20 cellular contexts compared by ENCODE assay signal in genomic region chr2:13560322-13560721, GRCh38.
DNase-seq lines count a peak whose midpoint lies in the region; ATAC-seq lines count a peak whose summit lies in the region.
"Had no signal": no experiment of that assay in that cellular context is flagged by ENCODE, and none has a peak within 500 bp of the region (broad histone marks: within the 10 kb centered on the region; RNA-seq: fewer than 3 reads in every experiment).

No MANE protein-coding gene starts in this region.

- no peak for DNase-seq in GM19238 (ENCODE audit: insufficient read length, low spot score)
- DNase-seq in activated naive CD4-positive, alpha-beta T cell (lab: John Stamatoyannopoulos, UW) = no peak
- no peak for DNase-seq in T-helper 17 cell
- DNase-seq in activated CD4-positive, CD25-positive, alpha-beta regulatory T cell (lab: John Stamatoyannopoulos, UW) = no peak
- DNase-seq: activated CD4-positive, alpha-beta T cell treated with anti-CD3 and anti-CD28 coated beads for 48 hours; activated naive CD8-positive, alpha-beta T cell treated with anti-CD3 and anti-CD28 coated beads, Interleukin-2, amount 50 U/mL, for 24 hours; activated T-cell treated with anti-CD3 and anti-CD28 coated beads, Interleukin-2, amount 50 U/mL, for 1 hour; caudate nucleus; endodermal cell; foreskin fibroblast; NCI-H2081 treated with DMSO at 0.1 percent for 48 hours; NK-92 treated with Interleukin-12 subunit alpha and Interleukin-12 subunit beta, amount 100 ng/mL, for 24 hours; sigmoid colon; stimulated activated CD4-positive, alpha-beta T cell treated with anti-CD3 and anti-CD28 coated beads, Interleukin-4, amount 100 ng/mL, for 1 hour; thyroid gland had no signal

- no peaks in the 10 kb centered on the region for H3K27me3 Mint-ChIP-seq in T-helper 17 cell
- H3K27me3 Mint-ChIP-seq: activated naive CD8-positive, alpha-beta T cell treated with anti-CD3 and anti-CD28 coated beads, Interleukin-2, amount 50 U/mL, for 24 hours had no signal

- no peaks in the 10 kb centered on the region for H3K9me3 ChIP-seq in T-helper 17 cell (ENCODE audit: control insufficient read depth, low read length, poor library complexity, severe bottlenecking)
- H3K9me3 ChIP-seq: BLaER1, thyroid gland had no signal

- no peaks in the 10 kb centered on the region for H3K36me3 Mint-ChIP-seq in T-helper 17 cell (ENCODE audit: low read depth)
- H3K36me3 Mint-ChIP-seq: neural progenitor cell had no signal

- ATAC-seq in GM19324 (IDR thresholded peaks at IDR 0.05; ENCODE audit: low FRiP score, unreplicated experiment) (peak; percentile 63), GM21786 (IDR thresholded peaks at IDR 0.05; ENCODE audit: unreplicated experiment) (peak; percentile 73), HG03095 (IDR thresholded peaks at IDR 0.05; ENCODE audit: unreplicated experiment) (peak; percentile 76), T-helper 17 cell (no peak)
- ATAC-seq: activated naive CD8-positive, alpha-beta T cell treated with anti-CD3 and anti-CD28 coated beads, Interleukin-2, amount 50 U/mL, for 24 hours had no signal

- no peaks in the 10 kb centered on the region for H3K4me1 Mint-ChIP-seq in T-helper 17 cell
- H3K4me1 Mint-ChIP-seq: activated naive CD8-positive, alpha-beta T cell treated with anti-CD3 and anti-CD28 coated beads, Interleukin-2, amount 50 U/mL, for 24 hours; endodermal cell; neural progenitor cell had no signal

- no peak overlapping the region for H3K4me3 Mint-ChIP-seq in T-helper 17 cell
- H3K4me3 Mint-ChIP-seq: activated naive CD8-positive, alpha-beta T cell treated with anti-CD3 and anti-CD28 coated beads, Interleukin-2, amount 50 U/mL, for 24 hours; endodermal cell; neural progenitor cell had no signal

- H3K27ac Mint-ChIP-seq in T-helper 17 cell = no peak overlapping the region
- H3K27ac Mint-ChIP-seq: activated naive CD8-positive, alpha-beta T cell treated with anti-CD3 and anti-CD28 coated beads, Interleukin-2, amount 50 U/mL, for 24 hours; endodermal cell; neural progenitor cell had no signal
